ENCODE assay signal across 32 cellular contexts in genomic region chr12:28122756-28123155, GRCh38.
"Had no signal": no experiment of that assay in that cellular context is flagged by ENCODE, and none has a peak within 500 bp of the region (broad histone marks: within the 10 kb centered on the region; RNA-seq: fewer than 3 reads in every experiment).

No MANE protein-coding gene starts in this region.

- H3K27me3 ChIP-seq: ascending aorta, cardiac muscle cell, SJSA1 had no signal

- H3K4me2 ChIP-seq: PC-9 had no signal

- ATAC-seq: activated CD8-positive, alpha-beta memory T cell treated with anti-CD3 and anti-CD28 coated beads, Interleukin-2, amount 10 ng/mL, durations not matched to agents 7 days and 5 days; activated T-helper 17 cell treated with anti-CD3 and anti-CD28 coated beads, Interleukin-2, amount 50 U/mL, for 72 hours had no signal

- H3K36me3 ChIP-seq: ascending aorta, cardiac muscle cell, SJSA1, WERI-Rb-1 had no signal

- FAIRE-seq: RCC 7860 had no signal

- H3K9me3 ChIP-seq: ascending aorta, SJSA1 had no signal

- DNase-seq: activated CD4-positive, alpha-beta memory T cell treated with anti-CD3 and anti-CD28 coated beads, Interleukin-2, amount 10 ng/mL, durations not matched to agents 7 days and 5 days; activated CD4-positive, alpha-beta T cell treated with anti-CD3 and anti-CD28 coated beads for 1 hour; activated CD4-positive, alpha-beta T cell treated with anti-CD3 and anti-CD28 coated beads for 48 hours; activated CD4-positive, CD25-positive, alpha-beta regulatory T cell; activated CD8-positive, alpha-beta memory T cell treated with anti-CD3 and anti-CD28 coated beads for 24 hours; activated CD8-positive, alpha-beta memory T cell treated with anti-CD3 and anti-CD28 coated beads, Interleukin-2, amount 10 ng/mL, durations not matched to agents 7 days and 5 days; activated CD8-positive, alpha-beta memory T cell treated with anti-CD3 and anti-CD28 coated beads, Interleukin-2, amount 50 U/mL, for 48 hours; activated gamma-delta T cell; activated naive CD4-positive, alpha-beta T cell treated with Interleukin-2 at 50 U/mL for 16 hours; activated naive CD8-positive, alpha-beta T cell treated with anti-CD3 and anti-CD28 coated beads, Interleukin-2, amount 10 ng/mL, durations not matched to agents 7 days and 5 days; activated T-cell treated with anti-CD3 and anti-CD28 coated beads, Interleukin-2, amount 50 U/mL, for 48 hours; amygdala; NCI-H1092 treated with DMSO at 0.1 percent for 48 hours; NCI-H1417; NCI-H146; NCI-H187; NCI-H2029 treated with DMSO at 0.1 percent for 48 hours; NCI-H2107; NCI-H2171; NCI-H510A; NCI-H526; NCI-H748 treated with DMSO at 0.1 percent for 48 hours; NK-92 treated with Interleukin-12 subunit alpha and Interleukin-12 subunit beta, amount 100 ng/mL, for 24 hours; PC-9; SHP77 treated with DMSO at 0.1 percent for 48 hours; T1000; WERI-Rb-1 had no signal

- H3K27ac ChIP-seq: cardiac muscle cell, PC-9, WERI-Rb-1 had no signal

- H3K4me3 ChIP-seq: ascending aorta, cardiac muscle cell, PC-9, SJSA1 had no signal

- H2AFZ ChIP-seq: PC-9 had no signal
